ENCODE assay signal across 12 cellular contexts in the genomic region with DNA sequence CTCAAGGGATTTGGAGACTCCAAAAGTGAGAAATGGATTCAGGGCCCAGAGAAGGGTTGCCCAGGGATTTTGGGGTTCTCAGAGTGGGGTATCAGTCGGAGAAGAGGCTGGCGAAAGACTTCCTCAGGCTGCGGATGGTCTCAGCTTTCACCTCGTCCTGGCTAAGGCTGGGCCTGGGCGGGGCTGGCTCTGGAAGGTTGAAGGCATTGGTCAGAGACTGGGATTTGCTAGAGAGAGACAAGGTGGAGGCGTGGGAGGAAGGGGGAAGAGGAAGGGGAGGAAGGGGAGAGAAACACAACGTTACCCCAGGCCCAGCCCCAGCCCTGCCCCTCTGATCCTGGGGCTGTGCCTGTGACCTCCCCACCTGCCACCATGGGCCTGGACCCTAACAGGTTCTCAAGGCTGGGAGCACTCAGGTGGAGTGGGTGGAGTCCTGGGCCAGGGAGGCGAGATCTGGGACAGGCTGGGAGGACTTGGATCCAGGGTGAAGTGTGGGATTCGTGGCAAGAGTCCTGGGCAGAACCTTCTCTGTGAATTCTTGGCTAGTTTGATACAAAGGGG. TPM values are rescaled to one million over a fixed set of nuclear protein-coding genes. Genes with fewer than 3 reads are reported as not detected.
DNase-seq lines count a peak whose midpoint lies in the region; ATAC-seq and TF ChIP-seq lines count a peak whose summit lies in the region.
"Had no signal": no experiment of that assay in that cellular context is flagged by ENCODE, and none has a peak within 500 bp of the region (broad histone marks: within the 10 kb centered on the region; RNA-seq: fewer than 3 reads in every experiment).

No MANE protein-coding gene starts in this region.

- H3K9me3 ChIP-seq in tibial artery: no peaks in the 10 kb centered on the region
- H3K9me3 ChIP-seq: prostate gland had no signal

- H3K27me3 Mint-ChIP-seq in activated CD8-positive, alpha-beta T cell treated with anti-CD3 and anti-CD28 coated beads, Interleukin-2, amount 10 ng/mL, durations not matched to agents 7 days and 5 days (ENCODE audit: low read depth): peaks cover 3% of the 10 kb centered on the region
- H3K27me3 Mint-ChIP-seq in activated CD8-positive, alpha-beta T cell treated with anti-CD3 and anti-CD28 coated beads for 36 hours: peaks cover 2% of the 10 kb centered on the region
- H3K27me3 Mint-ChIP-seq in activated naive CD8-positive, alpha-beta T cell treated with anti-CD3 and anti-CD28 coated beads, Interleukin-2, amount 10 ng/mL, durations not matched to agents 7 days and 5 days: no peaks in the 10 kb centered on the region

- H3K27ac ChIP-seq in tibial artery: peak overlapping the region; percentile 70 to 72

- DNase-seq in activated CD8-positive, alpha-beta T cell treated with anti-CD3 and anti-CD28 coated beads, Interleukin-2, amount 10 ng/mL, durations not matched to agents 7 days and 5 days: no peak
- DNase-seq in activated CD8-positive, alpha-beta T cell treated with anti-CD3 and anti-CD28 coated beads for 36 hours: no peak
- no peak for DNase-seq in activated naive CD8-positive, alpha-beta T cell treated with anti-CD3 and anti-CD28 coated beads, Interleukin-2, amount 10 ng/mL, durations not matched to agents 7 days and 5 days
- no peak for DNase-seq in left colon
- DNase-seq in tibial artery: no peak
- DNase-seq in NCI-H446 (lab: John Stamatoyannopoulos, UW): no peak
- no peak for DNase-seq in inferior parietal cortex (ENCODE audit: extremely low spot score)
- DNase-seq: KG1, NCI-H2081 treated with DMSO at 0.1 percent for 48 hours had no signal

- POLR2A ChIA-PET in activated CD8-positive, alpha-beta T cell treated with anti-CD3 and anti-CD28 coated beads, Interleukin-2, amount 10 ng/mL, durations not matched to agents 7 days and 5 days (lab: Charles Lee): no interaction called here
- POLR2A ChIA-PET in activated CD8-positive, alpha-beta T cell treated with anti-CD3 and anti-CD28 coated beads for 36 hours (lab: Charles Lee): no interaction called here
- POLR2A ChIA-PET in activated naive CD8-positive, alpha-beta T cell treated with anti-CD3 and anti-CD28 coated beads, Interleukin-2, amount 10 ng/mL, durations not matched to agents 7 days and 5 days (lab: Charles Lee): no interaction called here

- H3K4me1 ChIP-seq in tibial artery: peaks cover 0 to 21% (median 14%) of the 10 kb centered on the region in 4 donors
- H3K4me1 ChIP-seq: prostate gland had no signal

- TF ChIP-seq CTCF in activated CD8-positive, alpha-beta T cell treated with anti-CD3 and anti-CD28 coated beads for 36 hours (IDR thresholded peaks at IDR 0.05): no peak
- TF ChIP-seq CTCF in tibial artery (IDR thresholded peaks at IDR 0.05): no peak

- no peak for ATAC-seq in activated CD8-positive, alpha-beta T cell treated with anti-CD3 and anti-CD28 coated beads, Interleukin-2, amount 10 ng/mL, durations not matched to agents 7 days and 5 days
- ATAC-seq in activated CD8-positive, alpha-beta T cell treated with anti-CD3 and anti-CD28 coated beads for 36 hours: no peak
- ATAC-seq in activated naive CD8-positive, alpha-beta T cell treated with anti-CD3 and anti-CD28 coated beads, Interleukin-2, amount 10 ng/mL, durations not matched to agents 7 days and 5 days (ENCODE audit: low read depth): no peak
- ATAC-seq in left colon: peak; percentile 23
- no peak for ATAC-seq in GM21381 (IDR thresholded peaks at IDR 0.05; ENCODE audit: unreplicated experiment)

- CTCF ChIA-PET in activated CD8-positive, alpha-beta T cell treated with anti-CD3 and anti-CD28 coated beads, Interleukin-2, amount 10 ng/mL, durations not matched to agents 7 days and 5 days (lab: Charles Lee): no interaction called here
- CTCF ChIA-PET in activated CD8-positive, alpha-beta T cell treated with anti-CD3 and anti-CD28 coated beads for 36 hours (lab: Charles Lee): no interaction called here

- no peak overlapping the region for H3K4me3 Mint-ChIP-seq in activated CD8-positive, alpha-beta T cell treated with anti-CD3 and anti-CD28 coated beads, Interleukin-2, amount 10 ng/mL, durations not matched to agents 7 days and 5 days
- H3K4me3 Mint-ChIP-seq in activated CD8-positive, alpha-beta T cell treated with anti-CD3 and anti-CD28 coated beads for 36 hours: no peak overlapping the region
- peak overlapping the region; percentile 42 for H3K4me3 Mint-ChIP-seq in activated naive CD8-positive, alpha-beta T cell treated with anti-CD3 and anti-CD28 coated beads, Interleukin-2, amount 10 ng/mL, durations not matched to agents 7 days and 5 days

- H3K27ac Mint-ChIP-seq in activated CD8-positive, alpha-beta T cell treated with anti-CD3 and anti-CD28 coated beads, Interleukin-2, amount 10 ng/mL, durations not matched to agents 7 days and 5 days: peak overlapping the region; percentile 27
- no peak overlapping the region for H3K27ac Mint-ChIP-seq in activated CD8-positive, alpha-beta T cell treated with anti-CD3 and anti-CD28 coated beads for 36 hours
- peak overlapping the region; percentile 45 for H3K27ac Mint-ChIP-seq in activated naive CD8-positive, alpha-beta T cell treated with anti-CD3 and anti-CD28 coated beads, Interleukin-2, amount 10 ng/mL, durations not matched to agents 7 days and 5 days

- peaks cover 12 to 40% (median 28%) of the 10 kb centered on the region in 3 donors for H3K36me3 ChIP-seq in tibial artery
- H3K36me3 ChIP-seq: prostate gland had no signal

- peaks cover 5% of the 10 kb centered on the region for H3K4me1 Mint-ChIP-seq in activated CD8-positive, alpha-beta T cell treated with anti-CD3 and anti-CD28 coated beads, Interleukin-2, amount 10 ng/mL, durations not matched to agents 7 days and 5 days (ENCODE audit: low read depth)
- peaks cover 10% of the 10 kb centered on the region for H3K4me1 Mint-ChIP-seq in activated CD8-positive, alpha-beta T cell treated with anti-CD3 and anti-CD28 coated beads for 36 hours (ENCODE audit: low read depth)
- peaks cover 4% of the 10 kb centered on the region for H3K4me1 Mint-ChIP-seq in activated naive CD8-positive, alpha-beta T cell treated with anti-CD3 and anti-CD28 coated beads, Interleukin-2, amount 10 ng/mL, durations not matched to agents 7 days and 5 days

- peaks cover 26% of the 10 kb centered on the region for H3K36me3 Mint-ChIP-seq in activated CD8-positive, alpha-beta T cell treated with anti-CD3 and anti-CD28 coated beads, Interleukin-2, amount 10 ng/mL, durations not matched to agents 7 days and 5 days (ENCODE audit: low read depth)
- H3K36me3 Mint-ChIP-seq in activated CD8-positive, alpha-beta T cell treated with anti-CD3 and anti-CD28 coated beads for 36 hours (ENCODE audit: low read depth): peaks cover 29% of the 10 kb centered on the region
- H3K36me3 Mint-ChIP-seq in activated naive CD8-positive, alpha-beta T cell treated with anti-CD3 and anti-CD28 coated beads, Interleukin-2, amount 10 ng/mL, durations not matched to agents 7 days and 5 days: peaks cover 13% of the 10 kb centered on the region

- H3K27me3 ChIP-seq in tibial artery: no peaks in the 10 kb centered on the region

- intact Hi-C loops in activated CD8-positive, alpha-beta T cell treated with anti-CD3 and anti-CD28 coated beads for 36 hours (cut with micrococcal nuclease): no loop called here
- intact Hi-C loops in left colon (cut with DNase I, micrococcal nuclease) (no loop called here), tibial artery (cut with DNase I; ENCODE audit: low total_unique reads) (no loop called here)

- H3K4me3 ChIP-seq in tibial artery: no peak overlapping the region

- H3K9me3 Mint-ChIP-seq in activated CD8-positive, alpha-beta T cell treated with anti-CD3 and anti-CD28 coated beads, Interleukin-2, amount 10 ng/mL, durations not matched to agents 7 days and 5 days (ENCODE audit: insufficient read depth): no peaks in the 10 kb centered on the region
- no peaks in the 10 kb centered on the region for H3K9me3 Mint-ChIP-seq in activated CD8-positive, alpha-beta T cell treated with anti-CD3 and anti-CD28 coated beads for 36 hours
- H3K9me3 Mint-ChIP-seq in activated naive CD8-positive, alpha-beta T cell treated with anti-CD3 and anti-CD28 coated beads, Interleukin-2, amount 10 ng/mL, durations not matched to agents 7 days and 5 days: no peaks in the 10 kb centered on the region

RNA-seq across cellular contexts. Expression of a gene that starts 9.4 kb away (rescaled TPM):
- total RNA-seq in activated CD8-positive, alpha-beta T cell treated with anti-CD3 and anti-CD28 coated beads, Interleukin-2, amount 10 ng/mL, durations not matched to agents 7 days and 5 days: 10 to 100 TPM; 58.7 to 68.5 TPM
- total RNA-seq in activated CD8-positive, alpha-beta T cell treated with anti-CD3 and anti-CD28 coated beads for 36 hours: 1 to 10 TPM; 3.0 to 4.3 TPM
- 10 to 100 TPM; 54.9 to 56.0 TPM for total RNA-seq in activated naive CD8-positive, alpha-beta T cell treated with anti-CD3 and anti-CD28 coated beads, Interleukin-2, amount 10 ng/mL, durations not matched to agents 7 days and 5 days
- total RNA-seq in left colon: 10 to 100 TPM; 35.1 to 80.1 TPM

RNA-seq across cellular contexts. Expression of a gene that starts 11.8 kb away (rescaled TPM):
- total RNA-seq in activated CD8-positive, alpha-beta T cell treated with anti-CD3 and anti-CD28 coated beads, Interleukin-2, amount 10 ng/mL, durations not matched to agents 7 days and 5 days: 10 to 100 TPM; 66.7 to 68.4 TPM
- 10 to 100 TPM; 53.9 to 60.9 TPM for total RNA-seq in activated CD8-positive, alpha-beta T cell treated with anti-CD3 and anti-CD28 coated beads for 36 hours
- total RNA-seq in activated naive CD8-positive, alpha-beta T cell treated with anti-CD3 and anti-CD28 coated beads, Interleukin-2, amount 10 ng/mL, durations not matched to agents 7 days and 5 days: 10 to 100 TPM; 78.5 to 79.3 TPM
- total RNA-seq in left colon: 100 to 1,000 TPM in 1 of 2 donors, 10 to 100 TPM in 1; 88.8 to 106 TPM

RNA-seq across cellular contexts. Expression of a gene that starts 46.8 kb away (rescaled TPM):
- total RNA-seq in activated CD8-positive, alpha-beta T cell treated with anti-CD3 and anti-CD28 coated beads, Interleukin-2, amount 10 ng/mL, durations not matched to agents 7 days and 5 days: under 1 TPM; 0.57 to 0.58 TPM
- total RNA-seq in activated CD8-positive, alpha-beta T cell treated with anti-CD3 and anti-CD28 coated beads for 36 hours: under 1 TPM; 0.67 to 0.74 TPM
- under 1 TPM; 0.37 to 1.00 TPM for total RNA-seq in activated naive CD8-positive, alpha-beta T cell treated with anti-CD3 and anti-CD28 coated beads, Interleukin-2, amount 10 ng/mL, durations not matched to agents 7 days and 5 days
- total RNA-seq in left colon: under 1 TPM; 0.50 to 0.73 TPM
- total RNA-seq: Daoy had no signal

RNA-seq across cellular contexts. Expression of a gene that starts 56.9 kb away (rescaled TPM):
- total RNA-seq in activated CD8-positive, alpha-beta T cell treated with anti-CD3 and anti-CD28 coated beads, Interleukin-2, amount 10 ng/mL, durations not matched to agents 7 days and 5 days: 10 to 100 TPM; 11.5 to 13.1 TPM
- 1 to 10 TPM; 1.6 to 2.1 TPM for total RNA-seq in activated CD8-positive, alpha-beta T cell treated with anti-CD3 and anti-CD28 coated beads for 36 hours
- 10 to 100 TPM; 14.1 to 14.6 TPM for total RNA-seq in activated naive CD8-positive, alpha-beta T cell treated with anti-CD3 and anti-CD28 coated beads, Interleukin-2, amount 10 ng/mL, durations not matched to agents 7 days and 5 days
- 1 to 10 TPM; 1.2 to 3.5 TPM for total RNA-seq in left colon

Comparison
In these comparisons a context has a peak if more than half of its experiments do, and no peak if none do; other contexts are left out.
1. RNA of a gene that starts 9.4 kb away (total RNA-seq): 35.1 to 80.1 TPM in left colon, 58.7 to 68.5 TPM in activated CD8-positive, alpha-beta T cell treated with anti-CD3 and anti-CD28 coated beads, Interleukin-2, amount 10 ng/mL, durations not matched to agents 7 days and 5 days and 54.9 to 56.0 TPM in activated naive CD8-positive, alpha-beta T cell treated with anti-CD3 and anti-CD28 coated beads, Interleukin-2, amount 10 ng/mL, durations not matched to agents 7 days and 5 days; 3.0 to 4.3 TPM in activated CD8-positive, alpha-beta T cell treated with anti-CD3 and anti-CD28 coated beads for 36 hours; every median in the first group is over 4 times any median in the second.